Comparison of ENCODE assay signal across 8 cellular contexts in the genomic region with DNA sequence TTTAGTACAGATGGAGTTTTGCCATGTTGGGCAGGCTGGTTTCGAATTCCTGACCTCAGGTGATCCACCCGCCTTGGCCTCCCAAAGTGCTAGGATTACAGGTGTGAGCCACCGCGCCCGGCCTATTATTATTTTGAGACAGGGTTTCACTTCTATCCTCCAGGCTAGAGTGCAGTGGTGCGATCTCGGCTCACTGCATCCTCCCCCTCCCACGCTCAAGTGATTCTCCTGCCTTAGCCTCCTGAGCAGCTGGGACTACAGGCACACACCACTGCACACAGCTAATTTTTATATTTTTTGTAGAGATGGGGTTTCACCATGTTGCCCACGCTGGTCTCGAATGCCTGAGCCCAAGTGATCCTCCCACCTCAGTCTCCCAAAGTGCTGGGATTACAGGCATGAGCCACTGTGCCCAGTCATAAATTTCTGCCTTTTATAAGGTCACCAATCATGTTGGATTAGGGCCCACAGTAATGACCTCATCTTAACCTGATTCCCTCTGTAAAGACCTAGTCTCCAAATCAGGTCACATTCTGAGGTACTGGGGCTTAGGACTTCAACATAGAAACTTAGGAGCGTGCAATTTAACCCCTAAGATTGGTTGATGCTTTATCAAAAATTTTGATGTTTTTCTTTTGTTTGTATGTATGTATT. TPM values are rescaled to one million over a fixed set of nuclear protein-coding genes. Genes with fewer than 3 reads are reported as not detected.
"Had no signal": no experiment of that assay in that cellular context is flagged by ENCODE, and none has a peak within 500 bp of the region (broad histone marks: within the 10 kb centered on the region; RNA-seq: fewer than 3 reads in every experiment).

No MANE protein-coding gene starts in this region.

RNA-seq across cellular contexts. Expression of gene TULP2, which starts 11.0 kb away (rescaled TPM):
- total RNA-seq: activated CD8-positive, alpha-beta T cell treated with anti-CD3 and anti-CD28 coated beads, Interleukin-2, amount 10 ng/mL, durations not matched to agents 7 days and 5 days; activated T-helper 2 cell treated with anti-CD3 and anti-CD28 coated beads, Interferon-gamma antibody, Interleukin-2, Interleukin-4, amounts not matched to agents 10 μg/mL and 5 μg/mL and 100 μg/mL, durations not matched to agents 14 hours and 24 hours and 36 hours; chondrocyte; fibroblast of villous mesenchyme; left ventricle myocardium superior; transverse colon; vagina had no signal
- polyA plus RNA-seq: neural cell had no signal

RNA-seq across cellular contexts. Expression of gene DHDH, which starts 23.9 kb away (rescaled TPM):
- total RNA-seq: activated T-helper 2 cell treated with anti-CD3 and anti-CD28 coated beads, Interferon-gamma antibody, Interleukin-2, Interleukin-4, amounts not matched to agents 10 μg/mL and 5 μg/mL and 100 μg/mL, durations not matched to agents 14 hours and 24 hours and 36 hours; chondrocyte; fibroblast of villous mesenchyme; left ventricle myocardium superior; vagina had no signal

RNA-seq across cellular contexts. Expression of gene PLEKHA4, which starts 41.1 kb away (rescaled TPM):
- polyA plus RNA-seq: neural cell had no signal
